8 cellular contexts compared by ENCODE assay signal in the genomic region with DNA sequence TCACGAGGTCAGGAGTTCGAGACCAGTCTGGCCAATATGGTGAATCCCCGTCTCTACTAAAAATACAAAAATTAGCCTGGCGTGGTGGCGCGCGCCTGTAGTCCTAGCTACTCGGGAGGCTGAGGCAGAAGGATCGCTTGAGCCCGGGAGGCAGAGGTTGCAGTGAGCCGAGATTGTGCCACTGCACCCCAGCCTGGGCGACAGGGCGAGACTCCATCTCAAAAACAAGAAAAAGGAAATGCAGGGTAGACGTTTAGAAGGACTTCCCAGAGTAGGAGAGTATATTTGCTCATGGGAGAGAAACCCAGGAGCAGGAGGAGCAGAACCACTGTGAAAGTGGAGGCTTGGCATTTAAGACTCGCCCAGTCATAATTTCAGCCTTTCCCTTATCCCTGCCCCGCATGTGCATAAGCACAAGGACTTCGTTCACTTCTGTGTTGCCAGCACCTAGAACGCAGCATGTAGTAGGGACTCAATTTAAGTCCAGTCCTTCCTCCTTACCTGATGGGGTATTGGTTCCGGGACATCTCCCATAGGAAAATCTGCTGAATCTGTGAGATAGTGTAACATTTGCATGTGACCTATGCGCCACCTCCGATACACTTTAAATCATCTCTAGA. TPM values are rescaled to one million over a fixed set of nuclear protein-coding genes. Genes with fewer than 3 reads are reported as not detected.
DNase-seq lines count a peak whose midpoint lies in the region; ATAC-seq and TF ChIP-seq lines count a peak whose summit lies in the region.

No MANE protein-coding gene starts in this region.

- WGBS in SK-N-SH (ENCODE audit: low lambda C conversion rate): 75% methylated on average over 21 of the region's 21 CpGs
- 82 to 83% methylated on average over 21 of the region's 21 CpGs for WGBS in esophagus, 2 donors

- DNase-seq in GM12864 (ENCODE audit: low read depth) (no peak), SK-N-SH (no peak), sciatic nerve (ENCODE audit: low spot score) (peak; percentile 51), T-helper 9 cell (no peak), islet precursor cell (no peak), NCI-H128 (lab: John Stamatoyannopoulos, UW; ENCODE audit: unreplicated experiment) (no peak)

- H3K79me2 ChIP-seq in SK-N-SH (ENCODE audit: insufficient read depth): peaks cover 7% of the 10 kb centered on the region; the same call in 1 of the 2 replicates

- H3K9me3 ChIP-seq in SK-N-SH (no peaks in the 10 kb centered on the region), esophagus (ENCODE audit: control insufficient read depth in 2 of 2, insufficient read depth in 1 of 2, low read depth in 1 of 2, low read length in 1 of 2) (no peaks in the 10 kb centered on the region)

- no peaks in the 10 kb centered on the region for H3K9me2 ChIP-seq in SK-N-SH

- POLR2A ChIA-PET in SK-N-SH (lab: Yijun Ruan, JAX): no interaction called here

- H3K36me3 ChIP-seq in SK-N-SH (replicated peaks in 1 of 2; ENCODE audit: control insufficient read depth in 1 of 2, insufficient read depth in 2 of 2, low read length in 1 of 2) (no peaks in the 10 kb centered on the region), esophagus (ENCODE audit: control insufficient read depth in 2 of 2, insufficient read depth in 2 of 2, low read length in 1 of 2) (no peaks in the 10 kb centered on the region)

- H3K27me3 ChIP-seq in SK-N-SH (ENCODE audit: insufficient read depth) (no peaks in the 10 kb centered on the region), esophagus (ENCODE audit: control insufficient read depth in 1 of 2, insufficient read depth in 2 of 2, low read length in 2 of 2) (no peaks in the 10 kb centered on the region)

- intact Hi-C loops in sciatic nerve (cut with DNase I): loop anchor here (5.0 kb wide), 1 partner anchor 48 kb away; no protein-coding TSS in a partner anchor

- H3F3A ChIP-seq in SK-N-SH (replicated peaks; ENCODE audit: insufficient read depth): peaks cover 32% of the 10 kb centered on the region

- H3K4me1 ChIP-seq in SK-N-SH (ENCODE audit: control insufficient read depth in 1 of 2, insufficient read depth in 2 of 2, low read depth in 1 of 2, low read length in 1 of 2): peaks cover 39 to 45% of the 10 kb centered on the region in 2 experiments
- H3K4me1 ChIP-seq in esophagus (ENCODE audit: control insufficient read depth in 2 of 2, insufficient read depth in 2 of 2, low read length in 1 of 2): peaks cover 9 to 19% of the 10 kb centered on the region in 2 donors

- H4K20me1 ChIP-seq in SK-N-SH (ENCODE audit: insufficient read depth): no peaks in the 10 kb centered on the region

- H3K4me2 ChIP-seq in SK-N-SH: peak overlapping the region; percentile 94

- CTCF ChIA-PET in SK-N-SH (lab: Yijun Ruan, JAX): interaction anchor here (0.8 to 1.6 kb wide), 3 partner anchors 11 to 50 kb away, joined by 3 to 9 read pairs (median 5); no protein-coding TSS in a partner anchor

- ATAC-seq in sciatic nerve: no peak
- ATAC-seq in HG03521 (IDR thresholded peaks at IDR 0.05; ENCODE audit: unreplicated experiment): no peak

- H3K4me3 ChIP-seq in GM12864 (ENCODE audit: low read depth, low read length): peak overlapping the region; percentile 50
- peak overlapping the region in 1 of 2 experiments; percentile 43; a peak in 1 of 4 replicates for H3K4me3 ChIP-seq in SK-N-SH (ENCODE audit: low read depth in 2 of 2, low read length in 1 of 2)
- peak overlapping the region in 1 of 2 donors; percentile 39 for H3K4me3 ChIP-seq in esophagus (ENCODE audit: low read depth in 1 of 2, low read length in 2 of 2)

- no peak for TF ChIP-seq EP300 in SK-N-SH (IDR thresholded peaks at IDR 0.05; ENCODE audit: borderline replicate concordance in 1 of 2, low read depth in 1 of 2, low read length in 1 of 2)

- TF ChIP-seq CTCF in GM12864 (IDR thresholded peaks at IDR 0.05; ENCODE audit: low read depth, low read length, missing control alignments) (no peak), SK-N-SH (IDR thresholded peaks at IDR 0.05) (no peak)

- no peak for TF ChIP-seq RAD21 in SK-N-SH (IDR thresholded peaks at IDR 0.05; ENCODE audit: low read length)

- H2AFZ ChIP-seq in SK-N-SH (ENCODE audit: low read depth): peak overlapping the region; percentile 69; the same call in 1 of the 2 replicates

- peak overlapping the region; percentile 98 to 100 for H3K27ac ChIP-seq in SK-N-SH (ENCODE audit: low read depth in 2 of 2, low read length in 1 of 2)
- peak overlapping the region; percentile 98 to 99 for H3K27ac ChIP-seq in esophagus (ENCODE audit: low read depth in 2 of 2, low read length in 1 of 2)

- H3K9ac ChIP-seq in SK-N-SH: peak overlapping the region; percentile 77; the same call in 1 of the 2 replicates

TF ChIP-seq in SK-N-SH, 30 proteins besides CTCF, POLR2A, EP300 and RAD21 (continues in another document):
- TF ChIP-seq, protein P1, sequence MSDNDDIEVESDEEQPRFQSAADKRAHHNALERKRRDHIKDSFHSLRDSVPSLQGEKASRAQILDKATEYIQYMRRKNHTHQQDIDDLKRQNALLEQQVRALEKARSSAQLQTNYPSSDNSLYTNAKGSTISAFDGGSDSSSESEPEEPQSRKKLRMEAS (IDR thresholded peaks at IDR 0.05; ENCODE audit: low read depth): no peak
- TF ChIP-seq, protein P2, sequence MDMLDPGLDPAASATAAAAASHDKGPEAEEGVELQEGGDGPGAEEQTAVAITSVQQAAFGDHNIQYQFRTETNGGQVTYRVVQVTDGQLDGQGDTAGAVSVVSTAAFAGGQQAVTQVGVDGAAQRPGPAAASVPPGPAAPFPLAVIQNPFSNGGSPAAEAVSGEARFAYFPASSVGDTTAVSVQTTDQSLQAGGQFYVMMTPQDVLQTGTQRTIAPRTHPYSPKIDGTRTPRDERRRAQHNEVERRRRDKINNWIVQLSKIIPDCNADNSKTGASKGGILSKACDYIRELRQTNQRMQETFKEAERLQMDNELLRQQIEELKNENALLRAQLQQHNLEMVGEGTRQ (IDR thresholded peaks at IDR 0.05; ENCODE audit: borderline replicate concordance, low read depth, low read length): no peak
- TF ChIP-seq FOXJ3 (CRISPR knock-in tag; IDR thresholded peaks at IDR 0.05) (no peak), REST (IDR thresholded peaks at IDR 0.05; ENCODE audit: low read depth, low read length) (no peak), YY1 (IDR thresholded peaks at IDR 0.05; ENCODE audit: low read depth) (no peak), MEF2A (IDR thresholded peaks at IDR 0.05; ENCODE audit: borderline replicate concordance, low read depth) (no peak), MXI1 (IDR thresholded peaks at IDR 0.05; ENCODE audit: low read depth, low read length) (no peak), NFIC (IDR thresholded peaks at IDR 0.05; ENCODE audit: borderline replicate concordance) (no peak), GABPA (IDR thresholded peaks at IDR 0.05; ENCODE audit: low read depth) (no peak), JUND (IDR thresholded peaks at IDR 0.05) (no peak)
- TF ChIP-seq, protein P3, sequence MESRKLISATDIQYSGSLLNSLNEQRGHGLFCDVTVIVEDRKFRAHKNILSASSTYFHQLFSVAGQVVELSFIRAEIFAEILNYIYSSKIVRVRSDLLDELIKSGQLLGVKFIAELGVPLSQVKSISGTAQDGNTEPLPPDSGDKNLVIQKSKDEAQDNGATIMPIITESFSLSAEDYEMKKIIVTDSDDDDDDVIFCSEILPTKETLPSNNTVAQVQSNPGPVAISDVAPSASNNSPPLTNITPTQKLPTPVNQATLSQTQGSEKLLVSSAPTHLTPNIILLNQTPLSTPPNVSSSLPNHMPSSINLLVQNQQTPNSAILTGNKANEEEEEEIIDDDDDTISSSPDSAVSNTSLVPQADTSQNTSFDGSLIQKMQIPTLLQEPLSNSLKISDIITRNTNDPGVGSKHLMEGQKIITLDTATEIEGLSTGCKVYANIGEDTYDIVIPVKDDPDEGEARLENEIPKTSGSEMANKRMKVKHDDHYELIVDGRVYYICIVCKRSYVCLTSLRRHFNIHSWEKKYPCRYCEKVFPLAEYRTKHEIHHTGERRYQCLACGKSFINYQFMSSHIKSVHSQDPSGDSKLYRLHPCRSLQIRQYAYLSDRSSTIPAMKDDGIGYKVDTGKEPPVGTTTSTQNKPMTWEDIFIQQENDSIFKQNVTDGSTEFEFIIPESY (IDR thresholded peaks at IDR 0.05; ENCODE audit: borderline replicate concordance, low read depth): no peak

RNA-seq across cellular contexts. Expression of gene MEF2D, which starts 5.2 kb away (rescaled TPM):
- polyA plus RNA-seq in SK-N-SH (2012; rRNA removed) (14.3 and 16.0 TPM in 2 replicates), esophagus (10 to 100 TPM in 1 of 2 donors, 1 to 10 TPM in 1; 8.5 to 13.5 TPM)
- polyA plus RNA-seq in SK-N-SH (2012; cell fraction: cytosol; rRNA removed): 10.5 and 12.4 TPM in 2 replicates
- polyA plus RNA-seq in SK-N-SH (2012; cell fraction: nucleus; rRNA removed): 38.6 and 41.0 TPM in 2 replicates
- total RNA-seq in sciatic nerve: 66.8 TPM
